In the genomic region with DNA sequence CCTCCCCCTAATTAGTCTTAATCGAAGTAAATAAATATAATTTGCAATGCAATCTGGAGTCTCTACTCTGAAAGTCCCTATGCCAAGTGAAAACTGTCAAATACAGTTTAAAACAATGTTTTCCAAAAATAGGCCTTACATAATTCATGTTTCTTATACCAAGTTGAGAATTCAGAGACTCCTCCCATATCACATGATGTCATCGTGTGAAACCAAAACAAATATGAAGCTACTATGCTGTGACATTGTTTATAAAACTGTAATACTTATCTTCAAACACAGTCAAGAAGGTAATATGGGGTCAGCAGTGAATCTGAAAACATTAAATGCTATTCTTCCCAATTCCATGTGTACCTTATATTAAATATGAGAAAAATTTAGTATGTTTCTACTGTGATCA, we compare ENCODE assay signal across 30 cellular contexts.
"Had no signal": no experiment of that assay in that cellular context is flagged by ENCODE, and none has a peak within 500 bp of the region (broad histone marks: within the 10 kb centered on the region; RNA-seq: fewer than 3 reads in every experiment).

No MANE protein-coding gene starts in this region.

- H3K27me3 ChIP-seq: ascending aorta, body of pancreas, brain microvascular endothelial cell, breast epithelium had no signal

- H3K9me3 ChIP-seq: ascending aorta, body of pancreas, breast epithelium had no signal

- H3K4me3 ChIP-seq: ascending aorta, body of pancreas, breast epithelium had no signal

- H3K4me1 ChIP-seq: ascending aorta, body of pancreas, breast epithelium had no signal

- FAIRE-seq: colon, TTC549 had no signal

- DNase-seq: activated B cell treated with CpG ODN at 0.5 μM for 24 hours; activated CD4-positive, alpha-beta memory T cell treated with anti-CD3 and anti-CD28 coated beads for 36 hours; activated CD4-positive, alpha-beta T cell treated with anti-CD3 and anti-CD28 coated beads for 4 hours; activated CD4-positive, alpha-beta T cell treated with anti-CD3 and anti-CD28 coated beads, Interleukin-2, amount 10 ng/mL, durations not matched to agents 24 days and 14 days; activated CD4-positive, alpha-beta T cell treated with anti-CD3 and anti-CD28 coated beads, Interleukin-2, amount 50 U/mL, for 1 hour; activated CD4-positive, alpha-beta T cell treated with anti-CD3 and anti-CD28 coated beads, Interleukin-2, amount 50 U/mL, for 4 hours; activated CD4-positive, CD25-positive, alpha-beta regulatory T cell treated with anti-CD3 and anti-CD28 coated beads, Interleukin-2, amount 50 U/mL, for 72 hours; activated CD8-positive, alpha-beta memory T cell treated with anti-CD3 and anti-CD28 coated beads, Interleukin-2, amount 50 U/mL, for 4 hours; activated CD8-positive, alpha-beta T cell treated with anti-CD3 and anti-CD28 coated beads for 36 hours; activated effector memory CD4-positive, alpha-beta T cell treated with anti-CD3 and anti-CD28 coated beads, Interleukin-2, amount 50 U/mL, for 16 hours; activated naive CD4-positive, alpha-beta T cell treated with anti-CD3 and anti-CD28 coated beads, Interleukin-2, amount 10 ng/mL, durations not matched to agents 7 days and 5 days; activated naive CD4-positive, alpha-beta T cell treated with Interleukin-2 at 50 U/mL for 16 hours; activated naive CD8-positive, alpha-beta T cell treated with anti-CD3 and anti-CD28 coated beads, Interleukin-2, amount 10 ng/mL, durations not matched to agents 7 days and 5 days; activated naive CD8-positive, alpha-beta T cell treated with anti-CD3 and anti-CD28 coated beads, Interleukin-2, amount 50 U/mL, for 24 hours; activated T-cell treated with anti-CD3 and anti-CD28 coated beads for 4 hours; activated T-cell treated with anti-CD3 and anti-CD28 coated beads, Interleukin-2, amount 50 U/mL, for 1 hour; activated T-cell treated with anti-CD3 and anti-CD28 coated beads, Interleukin-2, amount 50 U/mL, for 4 hours; activated T-cell treated with anti-CD3 and anti-CD28 coated beads, Interleukin-2, amount 50 U/mL, for 72 hours; anterior cingulate cortex; body of pancreas; brain microvascular endothelial cell; central memory CD4-positive, alpha-beta T cell; T-helper 2 cell; T-helper 9 cell had no signal

- ATAC-seq: activated CD8-positive, alpha-beta T cell treated with anti-CD3 and anti-CD28 coated beads for 36 hours; activated naive CD8-positive, alpha-beta T cell treated with anti-CD3 and anti-CD28 coated beads, Interleukin-2, amount 50 U/mL, for 24 hours; activated T-cell treated with anti-CD3 and anti-CD28 coated beads, Interleukin-2, amount 50 U/mL, for 4 hours; activated T-cell treated with anti-CD3 and anti-CD28 coated beads, Interleukin-2, amount 50 U/mL, for 72 hours; activated T-helper 17 cell treated with anti-CD3 and anti-CD28 coated beads, Interleukin-2, amount 50 U/mL, for 72 hours; body of pancreas had no signal

- H3K36me3 ChIP-seq: ascending aorta, brain microvascular endothelial cell, breast epithelium had no signal

- H3K27ac ChIP-seq: ascending aorta, body of pancreas, brain microvascular endothelial cell, breast epithelium, VCaP had no signal
